22 cellular contexts compared by ENCODE assay signal in the genomic region with DNA sequence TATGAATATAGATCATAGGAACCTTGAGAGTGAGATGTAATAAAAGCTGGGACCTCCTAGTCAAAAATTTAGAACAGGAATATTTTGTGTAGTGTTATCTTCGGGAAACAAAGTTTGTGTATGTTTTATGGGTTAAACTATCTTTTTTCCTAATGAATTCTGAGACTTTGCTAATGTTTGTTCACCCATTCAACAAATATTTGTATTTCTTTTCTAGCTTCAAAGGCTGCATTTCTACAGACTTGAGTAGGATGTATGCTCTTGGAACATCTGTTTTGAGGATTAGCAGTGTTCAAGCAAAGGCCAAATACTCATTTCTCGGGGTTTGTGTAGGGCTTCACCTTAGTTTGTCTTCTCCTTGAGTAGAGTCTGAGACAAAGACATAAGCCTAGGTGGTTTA.
"Had no signal": no experiment of that assay in that cellular context is flagged by ENCODE, and none has a peak within 500 bp of the region (broad histone marks: within the 10 kb centered on the region; RNA-seq: fewer than 3 reads in every experiment).

No MANE protein-coding gene starts in this region.

- H3K36me3 ChIP-seq: esophagus muscularis mucosa, gastroesophageal sphincter, heart left ventricle, left lung, lower lobe of right lung had no signal

- H3K27ac ChIP-seq: coronary artery, dorsolateral prefrontal cortex, esophagus muscularis mucosa, foreskin keratinocyte, gastroesophageal sphincter, heart left ventricle, left lung, lower lobe of right lung had no signal

- H3K4me3 ChIP-seq: coronary artery, dorsolateral prefrontal cortex, esophagus muscularis mucosa, gastroesophageal sphincter, heart left ventricle, left lung, lower lobe of right lung, mucosa of descending colon had no signal

- H3K9me3 ChIP-seq: esophagus muscularis mucosa, gastroesophageal sphincter, heart left ventricle, left lung, lower lobe of right lung, mucosa of descending colon had no signal

- H3K4me1 ChIP-seq: foreskin keratinocyte had no signal

- ATAC-seq: foreskin keratinocyte; gastroesophageal sphincter; heart left ventricle; left cardiac atrium; left lung; left ventricle myocardium superior; lower lobe of right lung; mucosa of descending colon; naive thymus-derived CD8-positive, alpha-beta T cell had no signal

- FAIRE-seq: endothelial cell of umbilical vein, frontal cortex, islet of Langerhans, keratinocyte had no signal

- DNase-seq: dermis blood vessel endothelial cell; dorsolateral prefrontal cortex; effector CD4-positive, alpha-beta T cell; effector memory CD4-positive, alpha-beta T cell; foreskin keratinocyte; heart left ventricle; hippocampal formation; left cardiac atrium; left lung; left ventricle myocardium superior; lower lobe of right lung; mesenchymal stem cell; mucosa of descending colon; naive B cell; naive thymus-derived CD8-positive, alpha-beta T cell had no signal

- H3K27me3 ChIP-seq: dorsolateral prefrontal cortex, esophagus muscularis mucosa, foreskin keratinocyte, gastroesophageal sphincter, heart left ventricle, left lung had no signal
